ENCODE assay signal across 8 cellular contexts in the genomic region with DNA sequence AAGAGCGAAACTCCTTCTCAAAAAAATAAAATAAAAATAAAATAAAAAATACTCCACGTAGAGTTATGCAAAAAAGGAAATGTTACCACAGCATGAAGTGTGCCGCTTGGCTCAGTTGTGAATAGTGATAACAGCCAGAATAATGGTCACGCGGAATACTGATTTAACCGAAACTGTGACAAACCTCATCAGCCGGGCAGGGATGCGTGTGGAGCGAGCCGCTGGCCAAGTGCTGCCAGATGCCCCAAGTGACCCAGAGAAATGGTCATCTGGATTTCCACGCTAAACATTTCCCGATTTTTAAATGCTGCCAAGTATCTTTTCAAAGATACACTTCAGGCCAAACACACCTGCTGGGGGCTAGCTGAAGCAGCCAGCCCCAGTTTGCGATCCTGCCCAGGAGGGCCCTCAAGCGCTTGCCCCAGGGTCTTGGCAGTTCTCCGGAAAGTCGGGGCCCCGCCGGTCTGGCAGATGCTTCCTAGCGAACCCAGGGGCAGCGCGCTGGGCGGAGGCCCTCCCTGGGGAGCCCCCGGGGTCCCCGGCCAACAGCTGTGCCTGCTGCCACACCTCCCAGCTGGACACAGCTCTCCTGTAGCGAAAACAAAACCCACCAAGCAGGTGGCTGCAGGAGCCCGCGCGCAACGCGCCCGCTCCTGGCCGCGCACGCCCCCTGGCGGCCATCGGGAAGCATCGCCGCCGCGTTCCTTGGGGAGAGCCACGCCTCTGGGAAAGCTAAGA. TPM values are rescaled to one million over a fixed set of nuclear protein-coding genes. Genes with fewer than 3 reads are reported as not detected.
DNase-seq lines count a peak whose midpoint lies in the region; ATAC-seq and TF ChIP-seq lines count a peak whose summit lies in the region.

No MANE protein-coding gene starts in this region.

- H3K27ac Mint-ChIP-seq in osteocyte (ENCODE audit: unreplicated experiment) = no peak overlapping the region

- H3K27ac ChIP-seq in HUES48 (ENCODE audit: low read depth, low read length) (no peak overlapping the region), thoracic aorta (no peak overlapping the region)

- peaks cover 29% of the 10 kb centered on the region for H3K4me1 Mint-ChIP-seq in osteocyte (ENCODE audit: unreplicated experiment)

- H3K4me1 ChIP-seq in HUES48 (ENCODE audit: control insufficient read depth, insufficient read depth, low read length) = 0 out of 2 replicates have a peak, but pooled peaks cover 4% of the 10 kb centered on the region
- peaks cover 5 to 9% of the 10 kb centered on the region in 2 donors for H3K4me1 ChIP-seq in thoracic aorta (ENCODE audit: control insufficient read depth in 1 of 2, low read depth in 2 of 2)

- H3K27me3 Mint-ChIP-seq in osteocyte (ENCODE audit: unreplicated experiment) = no peaks in the 10 kb centered on the region

- H3K4me3 ChIP-seq in HUES48 (ENCODE audit: low read depth, low read length) (peak overlapping the region; percentile 33; the same call in 1 of the 2 replicates), thoracic aorta (peak overlapping the region; percentile 77)

- ATAC-seq in GM19468 (IDR thresholded peaks at IDR 0.05; ENCODE audit: extremely low read depth, unreplicated experiment) = peak; percentile 59
- peak; percentile 49 for ATAC-seq in thoracic aorta (ENCODE audit: insufficient number of reproducible peaks, low FRiP score, low read depth)

- peak overlapping the region; percentile 36 for H3K4me3 Mint-ChIP-seq in osteocyte (ENCODE audit: unreplicated experiment)

- H3K27me3 ChIP-seq in HUES48 (ENCODE audit: control insufficient read depth, insufficient read depth, low read length) (no peaks in the 10 kb centered on the region), thoracic aorta (replicated peaks; ENCODE audit: insufficient read depth) (no peaks in the 10 kb centered on the region)

- no peak overlapping the region for H3K9ac ChIP-seq in HUES48 (ENCODE audit: low read depth, low read length)

- peak; percentile 100 for TF ChIP-seq CTCF in osteocyte (IDR thresholded peaks at IDR 0.05)
- TF ChIP-seq CTCF in thoracic aorta (IDR thresholded peaks at IDR 0.05) = peak; percentile 99

- H3K36me3 Mint-ChIP-seq in osteocyte (ENCODE audit: unreplicated experiment) = peaks cover 9% of the 10 kb centered on the region

- H3K36me3 ChIP-seq in HUES48 (ENCODE audit: control insufficient read depth, insufficient read depth, low read length) = peaks cover 9% of the 10 kb centered on the region
- H3K36me3 ChIP-seq in thoracic aorta = no peaks in the 10 kb centered on the region

- no peaks in the 10 kb centered on the region for H3K9me3 Mint-ChIP-seq in osteocyte (ENCODE audit: unreplicated experiment)

- DNase-seq in COLO829 (ENCODE audit: low spot score) = peak; percentile 85
- peak; percentile 74 for DNase-seq in RPMI8226
- peak; percentile 60 for DNase-seq in activated gamma-delta T cell treated with anti-CD3 and anti-CD28 coated beads, Interleukin-2, amount 50 U/mL, for 16 hours (ENCODE audit: low read depth)
- DNase-seq in germinal center (ENCODE audit: low spot score) = peak; percentile 87
- peak; percentile 91 for DNase-seq in osteocyte (ENCODE audit: extremely low spot score, unreplicated experiment)
- no peak for DNase-seq in thoracic aorta (ENCODE audit: low spot score)

- H3K9me3 ChIP-seq in HUES48 (ENCODE audit: control insufficient read depth, insufficient read depth, low read length) (no peaks in the 10 kb centered on the region), thoracic aorta (no peaks in the 10 kb centered on the region)

RNA-seq across cellular contexts. Expression of gene CMTM6, which starts 35.1 kb away (rescaled TPM):
- 60.4 and 61.5 TPM in 2 replicates for total RNA-seq in osteocyte
- total RNA-seq in thoracic aorta = 10 to 100 TPM; 42.1 to 62.3 TPM
